ENCODE assay signal across 10 cellular contexts in the genomic region with DNA sequence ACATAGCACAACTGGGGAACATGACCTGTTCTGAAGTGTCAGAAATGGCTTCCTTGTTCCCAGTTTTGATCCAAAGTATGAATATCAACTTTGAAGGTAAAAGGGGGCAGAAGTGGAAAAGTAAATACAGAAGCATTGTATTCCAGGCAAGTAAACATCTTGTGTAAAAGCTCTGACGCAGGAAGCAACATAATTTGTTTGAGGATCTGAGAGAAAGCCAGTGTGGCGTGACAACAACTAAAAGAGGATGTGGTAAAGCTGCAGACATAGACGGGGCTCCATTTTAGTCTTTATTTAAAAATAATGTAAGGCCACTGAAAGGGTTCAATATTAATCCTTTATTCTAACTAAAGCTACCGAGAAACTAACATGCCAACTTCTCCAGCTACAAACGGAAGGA.
DNase-seq lines count a peak whose midpoint lies in the region; ATAC-seq and TF ChIP-seq lines count a peak whose summit lies in the region.
"Had no signal": no experiment of that assay in that cellular context is flagged by ENCODE, and none has a peak within 500 bp of the region (broad histone marks: within the 10 kb centered on the region; RNA-seq: fewer than 3 reads in every experiment).

No MANE protein-coding gene starts in this region.

- H3K27ac ChIP-seq in left ventricle myocardium inferior (replicated peaks) = no peak overlapping the region
- H3K27ac ChIP-seq: cardiac muscle cell had no signal

- ATAC-seq in GM19023 (IDR thresholded peaks at IDR 0.05; ENCODE audit: unreplicated experiment) = peak; percentile 95
- peak; percentile 97 for ATAC-seq in HG02885 (IDR thresholded peaks at IDR 0.05; ENCODE audit: poor library complexity, unreplicated experiment)
- ATAC-seq in naive B cell (ENCODE audit: low read depth in 2 of 2) = peak; percentile 98
- no peak for ATAC-seq in stimulated activated effector memory CD8-positive, alpha-beta T cell treated with anti-CD3 and anti-CD28 coated beads, Interleukin-12 subunit alpha, Interleukin-12 subunit beta, amount 100 ng/mL, for 72 hours

- peak overlapping the region; percentile 22 to 94 (median 88) for H3K27ac Mint-ChIP-seq in naive B cell
- no peak overlapping the region for H3K27ac Mint-ChIP-seq in stimulated activated effector memory CD8-positive, alpha-beta T cell treated with anti-CD3 and anti-CD28 coated beads, Interleukin-12 subunit alpha, Interleukin-12 subunit beta, amount 100 ng/mL, for 72 hours

- H3K4me1 Mint-ChIP-seq in naive B cell = peaks cover 25 to 52% (median 40%) of the 10 kb centered on the region in 3 donors
- no peaks in the 10 kb centered on the region for H3K4me1 Mint-ChIP-seq in stimulated activated effector memory CD8-positive, alpha-beta T cell treated with anti-CD3 and anti-CD28 coated beads, Interleukin-12 subunit alpha, Interleukin-12 subunit beta, amount 100 ng/mL, for 72 hours

- intact Hi-C loops in left ventricle myocardium inferior (cut with micrococcal nuclease) = no loop called here

- H3K27me3 Mint-ChIP-seq in naive B cell = no peaks in the 10 kb centered on the region

- no peaks in the 10 kb centered on the region for H3K27me3 ChIP-seq in left ventricle myocardium inferior (ENCODE audit: low read depth)
- H3K27me3 ChIP-seq: cardiac muscle cell had no signal

- H3K36me3 ChIP-seq in left ventricle myocardium inferior = no peaks in the 10 kb centered on the region
- H3K36me3 ChIP-seq: cardiac muscle cell had no signal

- no peaks in the 10 kb centered on the region for H3K4me1 ChIP-seq in left ventricle myocardium inferior

- H3K9me3 Mint-ChIP-seq in naive B cell = peaks cover 0 to 2% (median 0%) of the 10 kb centered on the region in 7 donors
- H3K9me3 Mint-ChIP-seq in stimulated activated effector memory CD8-positive, alpha-beta T cell treated with anti-CD3 and anti-CD28 coated beads, Interleukin-12 subunit alpha, Interleukin-12 subunit beta, amount 100 ng/mL, for 72 hours = peaks cover 11% of the 10 kb centered on the region

- peak overlapping the region in 6 of 8 donors; percentile 29 to 78 (median 51) for H3K4me3 Mint-ChIP-seq in naive B cell
- no peak overlapping the region for H3K4me3 Mint-ChIP-seq in stimulated activated effector memory CD8-positive, alpha-beta T cell treated with anti-CD3 and anti-CD28 coated beads, Interleukin-12 subunit alpha, Interleukin-12 subunit beta, amount 100 ng/mL, for 72 hours

- H3K36me3 Mint-ChIP-seq in naive B cell = no peaks in the 10 kb centered on the region
- no peaks in the 10 kb centered on the region for H3K36me3 Mint-ChIP-seq in stimulated activated effector memory CD8-positive, alpha-beta T cell treated with anti-CD3 and anti-CD28 coated beads, Interleukin-12 subunit alpha, Interleukin-12 subunit beta, amount 100 ng/mL, for 72 hours

- DNase-seq in NCI-H1417 (lab: John Stamatoyannopoulos, UW) (peak in 2 of 3 experiments; percentile 13 to 51), naive B cell (peak; percentile 72), left ventricle myocardium inferior (no peak), foreskin fibroblast (no peak)
- DNase-seq in activated T-cell treated with anti-CD3 and anti-CD28 coated beads, Interleukin-2, amount 50 U/mL, for 48 hours = no peak
- DNase-seq in stimulated activated effector memory CD8-positive, alpha-beta T cell treated with anti-CD3 and anti-CD28 coated beads, Interleukin-12 subunit alpha, Interleukin-12 subunit beta, amount 100 ng/mL, for 72 hours (ENCODE audit: low spot score in 2 of 2) = no peak
- DNase-seq: T1000 had no signal

- no peak overlapping the region for H3K4me3 ChIP-seq in left ventricle myocardium inferior
- H3K4me3 ChIP-seq in foreskin fibroblast (ENCODE audit: low read depth in 1 of 2, low read length in 2 of 2) = no peak overlapping the region
- H3K4me3 ChIP-seq: cardiac muscle cell had no signal

- TF ChIP-seq CTCF in left ventricle myocardium inferior (IDR thresholded peaks at IDR 0.05; ENCODE audit: borderline replicate concordance) (no peak), foreskin fibroblast (IDR thresholded peaks at IDR 0.05; ENCODE audit: low read depth, low read length) (no peak)

- no peaks in the 10 kb centered on the region for H3K9me3 ChIP-seq in left ventricle myocardium inferior (replicated peaks)

Comparison
In these comparisons a context has a peak if more than half of its experiments do, and no peak if none do; other contexts are left out.
1. DNase-seq: peak in NCI-H1417 (2 of 3) and naive B cell (single experiment); none in left ventricle myocardium inferior (single experiment), activated T-cell treated with anti-CD3 and anti-CD28 coated beads, Interleukin-2, amount 50 U/mL, for 48 hours (0 of 2), stimulated activated effector memory CD8-positive, alpha-beta T cell treated with anti-CD3 and anti-CD28 coated beads, Interleukin-12 subunit alpha, Interleukin-12 subunit beta, amount 100 ng/mL, for 72 hours (0 of 2) and foreskin fibroblast (0 of 2).